In genomic region chr5:170268153-170268689, GRCh38 we compare ENCODE assay signal across 10 cellular contexts. TPM values are rescaled to one million over a fixed set of nuclear protein-coding genes. Genes with fewer than 3 reads are reported as not detected.
A peak's percentile ranks its signal among the peaks of the same experiment; 100 is the strongest.
DNase-seq lines count a peak whose midpoint lies in the region; ATAC-seq, FAIRE-seq and TF ChIP-seq lines count a peak whose summit lies in the region.
"Had no signal": no experiment of that assay in that cellular context is flagged by ENCODE, and none has a peak within 500 bp of the region (broad histone marks: within the 10 kb centered on the region; RNA-seq: fewer than 3 reads in every experiment).

No MANE protein-coding gene starts in this region.

- no peak overlapping the region for H3K18ac ChIP-seq in neuronal stem cell (ENCODE audit: low read length)

- DNase-seq in K562 (ENCODE audit: extremely low read depth in 1 of 4, low spot score in 3 of 4) (no peak), aorta (no peak), neuronal stem cell (ENCODE audit: low spot score) (no peak), anterior cingulate cortex (lab: John Stamatoyannopoulos, UW) (no peak)
- DNase-seq: NCI-H1417 treated with DMSO at 0.1 percent for 48 hours had no signal

- TF ChIP-seq CTCF in C4-2B (conservative IDR thresholded peaks at IDR 0.05) (peak; percentile 16), K562 (IDR thresholded peaks at IDR 0.05 in 2 of 3, conservative IDR thresholded peaks at IDR 0.05 in 1 of 3; ENCODE audit: insufficient read depth in 2 of 3, low read depth in 1 of 3, low read length in 3 of 3) (no peak), parathyroid adenoma (IDR thresholded peaks at IDR 0.05) (no peak)

- intact Hi-C loops in K562 (cut with micrococcal nuclease) (loop anchor here (1.0 to 2.0 kb wide), 2 partner anchors 41 to 71 kb away; no protein-coding TSS in a partner anchor), aorta (cut with DNase I) (loop anchor here in 1 of 2 donors (2.0 to 5.0 kb wide), 2 partner anchors 79 to 153 kb away; no protein-coding TSS in a partner anchor)

- H3K4ac ChIP-seq in neuronal stem cell (ENCODE audit: low read length): no peak overlapping the region

- H3K4me2 ChIP-seq in K562 (ENCODE audit: insufficient read depth, low read length): no peak overlapping the region
- peak overlapping the region; percentile 61 for H3K4me2 ChIP-seq in parathyroid adenoma (ENCODE audit: low read length)
- H3K4me2 ChIP-seq in neuronal stem cell (ENCODE audit: insufficient read depth, low read length, poor library complexity, severe bottlenecking): no peak overlapping the region

- H4K20me1 ChIP-seq in K562 (replicated peaks; ENCODE audit: control insufficient read depth, insufficient read depth, low read length): no peaks in the 10 kb centered on the region

- TF ChIP-seq EP300 in K562 (IDR thresholded peaks at IDR 0.05; ENCODE audit: low read length): no peak

- H2BK12ac ChIP-seq in neuronal stem cell (ENCODE audit: low read length): no peak overlapping the region

- H3K4me1 ChIP-seq in K562 (replicated peaks in 1 of 2; ENCODE audit: control insufficient read depth in 2 of 2, insufficient read depth in 2 of 2, low read length in 2 of 2) (peaks cover 7 to 22% of the 10 kb centered on the region in 2 experiments; a peak in 4 of 5 replicates), parathyroid adenoma (no peaks in the 10 kb centered on the region), aorta (ENCODE audit: control insufficient read depth in 1 of 2, insufficient read depth in 2 of 2, low read length in 2 of 2) (no peaks in the 10 kb centered on the region), neuronal stem cell (ENCODE audit: control insufficient read depth in 2 of 2, insufficient read depth in 1 of 2, low read depth in 1 of 2, low read length in 2 of 2) (peaks cover 0 to 12% of the 10 kb centered on the region in 2 donors)

- no peak overlapping the region for H3K4me3 ChIP-seq in K562
- H3K4me3 ChIP-seq in parathyroid adenoma (ENCODE audit: low read depth, low read length): peak overlapping the region; percentile 47
- H3K4me3 ChIP-seq in aorta (ENCODE audit: low read length in 2 of 2): peak overlapping the region in 1 of 2 donors; percentile 32
- no peak overlapping the region for H3K4me3 ChIP-seq in neuronal stem cell (ENCODE audit: low read length in 2 of 2)
- H3K4me3 ChIP-seq: thyroid gland had no signal

- POLR2A ChIA-PET in K562 (lab: Yijun Ruan, JAX): no interaction called here

- H3K9me1 ChIP-seq in K562 (ENCODE audit: control insufficient read depth, insufficient read depth, low read length): no peaks in the 10 kb centered on the region

- no peak for TF ChIP-seq RAD21 in K562 (CRISPR knock-in tag; conservative IDR thresholded peaks at IDR 0.05 in 1 of 2, IDR thresholded peaks at IDR 0.05 in 1 of 2)

- H3K9me3 ChIP-seq in KOPT-K1 (ENCODE audit: insufficient read depth, low read length, poor library complexity, severe bottlenecking): no peaks in the 10 kb centered on the region
- H3K9me3 ChIP-seq in K562 (replicated peaks; ENCODE audit: control insufficient read depth, insufficient read depth, low read depth, low read length): no peaks in the 10 kb centered on the region
- no peaks in the 10 kb centered on the region for H3K9me3 ChIP-seq in parathyroid adenoma (ENCODE audit: control insufficient read depth, low read length)
- no peaks in the 10 kb centered on the region for H3K9me3 ChIP-seq in aorta (ENCODE audit: control insufficient read depth, low read length)
- H3K9me3 ChIP-seq in neuronal stem cell (replicated peaks in 1 of 2; ENCODE audit: control insufficient read depth in 2 of 2, insufficient read depth in 1 of 2, low read depth in 1 of 2, low read length in 2 of 2): no peaks in the 10 kb centered on the region
- H3K9me3 ChIP-seq: thyroid gland had no signal

- H2AK5ac ChIP-seq in neuronal stem cell (ENCODE audit: low read depth, low read length): no peak overlapping the region

- H3K79me2 ChIP-seq in K562 (ENCODE audit: control insufficient read depth, insufficient read depth, low read length) (no peaks in the 10 kb centered on the region), parathyroid adenoma (no peaks in the 10 kb centered on the region)

- peak overlapping the region; percentile 30; the same call in 1 of the 2 replicates for H2AFZ ChIP-seq in K562 (ENCODE audit: low read depth, low read length)
- peak overlapping the region; percentile 60 for H2AFZ ChIP-seq in parathyroid adenoma
- no peak overlapping the region for H2AFZ ChIP-seq in neuronal stem cell (ENCODE audit: low read length)

- no peak overlapping the region for H2BK120ac ChIP-seq in neuronal stem cell (ENCODE audit: low read depth, low read length)

- ATAC-seq in K562 (no peak), aorta (ENCODE audit: low FRiP score) (no peak), HG02623 (IDR thresholded peaks at IDR 0.05; ENCODE audit: unreplicated experiment) (no peak)

- BruUV-seq in K562 (replicated peaks; lab: Mats Ljungman, UMichigan): no TSS peak

- no peak overlapping the region for H3K27ac ChIP-seq in C4-2B
- H3K27ac ChIP-seq in KOPT-K1 (ENCODE audit: low read depth, low read length, poor library complexity, severe bottlenecking): peak overlapping the region; percentile 60
- H3K27ac ChIP-seq in K562 (ENCODE audit: extremely low read depth, low read depth, low read length): no peak overlapping the region
- no peak overlapping the region for H3K27ac ChIP-seq in parathyroid adenoma
- H3K27ac ChIP-seq in aorta (ENCODE audit: low read depth in 1 of 2, low read length in 2 of 2): no peak overlapping the region
- H3K27ac ChIP-seq in neuronal stem cell (replicated peaks; ENCODE audit: low read length): no peak overlapping the region

- no peak overlapping the region for H4K91ac ChIP-seq in neuronal stem cell (ENCODE audit: low read depth, low read length, poor library complexity)

- H3K79me1 ChIP-seq in neuronal stem cell (ENCODE audit: low read depth, low read length): no peaks in the 10 kb centered on the region

- H2BK5ac ChIP-seq in neuronal stem cell (ENCODE audit: low read length): no peak overlapping the region

- H3K36me3 ChIP-seq in KOPT-K1 (ENCODE audit: insufficient read depth, low read length): peaks cover 99% of the 10 kb centered on the region
- H3K36me3 ChIP-seq in K562 (ENCODE audit: control insufficient read depth, insufficient read depth, low read length): peaks cover under 1% of the 10 kb centered on the region; the same call in 1 of the 3 replicates
- no peaks in the 10 kb centered on the region for H3K36me3 ChIP-seq in parathyroid adenoma (ENCODE audit: control insufficient read depth, insufficient read depth, low read length)
- H3K36me3 ChIP-seq in aorta (ENCODE audit: control insufficient read depth in 1 of 2, insufficient read depth in 2 of 2, low read length in 1 of 2): no peaks in the 10 kb centered on the region
- H3K36me3 ChIP-seq in neuronal stem cell (replicated peaks in 1 of 2; ENCODE audit: control insufficient read depth in 2 of 2, insufficient read depth in 2 of 2, low read length in 2 of 2): no peaks in the 10 kb centered on the region
- H3K36me3 ChIP-seq: thyroid gland had no signal

- CTCF ChIA-PET in K562 (lab: Yijun Ruan, JAX; ENCODE audit: low intra/inter-chr PET ratio): interaction anchor here (0.8 to 2.1 kb wide), 2 partner anchors 17 to 70 kb away, joined by 3 to 13 read pairs; no protein-coding TSS in a partner anchor

- in situ Hi-C loops in K562 (cut with MboI): loop anchor here (5.0 kb wide), 1 partner anchor 74 kb away; no protein-coding TSS in a partner anchor

- 26% methylated on average over 9 of the region's 15 CpGs for WGBS in K562 (ENCODE audit: insufficient coverage, low coverage, missing lambda C conversion rate)
- 19% methylated on average over 15 of the region's 15 CpGs for WGBS in aorta, 2 donors
- no CpG with 5 or more reads among the region's 15 CpGs for WGBS in neuronal stem cell (ENCODE audit: extremely low coverage in 2 of 2, insufficient read length in 2 of 2, insufficient replicate concordance in 1 of 2), 2 donors

- FAIRE-seq in K562 (lab: Jason Lieb, UNC): no peak

- H3K23ac ChIP-seq in neuronal stem cell (ENCODE audit: low read depth, low read length, poor library complexity): no peak overlapping the region

- H2BK15ac ChIP-seq in neuronal stem cell (ENCODE audit: low read length): no peak overlapping the region

- H3K9ac ChIP-seq in K562 (ENCODE audit: insufficient read depth in 1 of 2, low read depth in 2 of 2, low read length in 2 of 2) (no peak overlapping the region), parathyroid adenoma (no peak overlapping the region), neuronal stem cell (ENCODE audit: low read depth, low read length, poor library complexity) (no peak overlapping the region)

- H3K27me3 ChIP-seq in K562 (ENCODE audit: control insufficient read depth in 2 of 2, insufficient read depth in 2 of 2, low read length in 2 of 2): peaks cover 0 to 4% of the 10 kb centered on the region in 2 experiments; a peak in 1 of 5 replicates
- peaks cover 3% of the 10 kb centered on the region for H3K27me3 ChIP-seq in parathyroid adenoma (ENCODE audit: control insufficient read depth, insufficient read depth, low read length)
- H3K27me3 ChIP-seq in aorta (ENCODE audit: control insufficient read depth in 1 of 2, insufficient read depth in 2 of 2, low read length in 1 of 2): no peaks in the 10 kb centered on the region
- peaks cover 0 to 4% (median 0%) of the 10 kb centered on the region in 3 experiments for H3K27me3 ChIP-seq in neuronal stem cell (ENCODE audit: control insufficient read depth in 3 of 3, insufficient read depth in 3 of 3, low read depth in 1 of 3, low read length in 3 of 3)
- H3K27me3 ChIP-seq: thyroid gland had no signal

- TF ChIP-seq POLR2A in K562 (conservative IDR thresholded peaks at IDR 0.05): no peak

- H3K14ac ChIP-seq in neuronal stem cell (ENCODE audit: low read length): no peak overlapping the region

- H4K8ac ChIP-seq in neuronal stem cell (ENCODE audit: low read depth, low read length): no peak overlapping the region

RNA-seq across cellular contexts. Expression of gene LCP2, which starts 29.4 kb away (rescaled TPM):
- 47.9 and 68.9 TPM in 2 replicates for total RNA-seq in K562 (2011; cell fraction: chromatin; rRNA removed; ENCODE audit: low replicate concordance)
- 34.0 and 42.2 TPM in 2 replicates for total RNA-seq in K562 (2011; cell fraction: nucleolus; rRNA removed)
- 32.6 and 56.7 TPM in 2 replicates for total RNA-seq in K562 (2011; cell fraction: nucleoplasm; rRNA removed)
- total RNA-seq in K562 (2014; rRNA removed) (10.6 and 10.7 TPM in 2 replicates), K562 (2014; rRNA removed; fragmentation: Illumina TruSeq; extraction: Trizol) (14.6 TPM in 2 replicates), K562 (2015; rRNA removed; fragmentation: Illumina TruSeq; extraction: Trizol) (18.6 and 19.4 TPM in 2 replicates), K562 (2021) (22.2 and 24.1 TPM in 2 replicates), aorta (10 to 100 TPM; 25.7 to 58.8 TPM)
- polyA plus RNA-seq in K562 (2011; rRNA removed) (28.5 and 42.2 TPM in 2 replicates), K562 (2014; fragmentation: Illumina TruSeq; extraction: Trizol) (23.6 and 31.3 TPM in 2 replicates), K562 (2014; fragmentation: Nextera tagmentation; extraction: Ambion mirVana) (1 to 10 TPM; 4.0 to 5.2 TPM), K562 (2014; rRNA removed) (12.6 and 14.1 TPM in 2 replicates), aorta (10 to 100 TPM in 1 of 2 donors, 1 to 10 TPM in 1; 2.1 to 16.9 TPM)
- polyA plus RNA-seq in K562 (2011; cell fraction: cytosol; rRNA removed): 17.2 and 28.3 TPM in 2 replicates
- polyA plus RNA-seq in K562 (2011; cell fraction: nucleus; rRNA removed): 88.9 and 151 TPM in 2 replicates
- 30.9 and 61.7 TPM in 2 replicates for polyA plus RNA-seq in K562 (2012)
- polyA minus RNA-seq in K562 (2011; rRNA and poly(A)+ RNA removed): 50.8 and 77.5 TPM in 2 replicates
- 19.4 and 21.4 TPM in 2 replicates for polyA minus RNA-seq in K562 (2011; cell fraction: cytosol; rRNA and poly(A)+ RNA removed)
- polyA minus RNA-seq in K562 (2011; cell fraction: nucleus; rRNA and poly(A)+ RNA removed): 96.3 and 210 TPM in 2 replicates
- 0.01 TPM for polyA plus RNA-seq in neuronal stem cell (2013, experiment 1 of 2)
- polyA plus RNA-seq in neuronal stem cell (2013, experiment 2 of 2): 0.04 TPM

RNA-seq across cellular contexts. Expression of gene C5orf58, which starts 35.4 kb away (rescaled TPM):
- total RNA-seq in K562 (2011; cell fraction: chromatin; rRNA removed; ENCODE audit: low replicate concordance): 0.30 TPM in 1 of 2 replicates, not detected in the other
- total RNA-seq in K562 (2011; cell fraction: nucleolus; rRNA removed): 0.67 TPM in 1 of 2 replicates, not detected in the other
- 0.22 and 1.2 TPM in 2 replicates for total RNA-seq in K562 (2011; cell fraction: nucleoplasm; rRNA removed)
- total RNA-seq in K562 (2014; rRNA removed): 1.8 and 2.9 TPM in 2 replicates
- total RNA-seq in K562 (2014; rRNA removed; fragmentation: Illumina TruSeq; extraction: Trizol): 4.3 and 5.3 TPM in 2 replicates
- total RNA-seq in K562 (2015; rRNA removed; fragmentation: Illumina TruSeq; extraction: Trizol): 2.6 and 4.0 TPM in 2 replicates
- total RNA-seq in K562 (2021): 1.9 and 2.4 TPM in 2 replicates
- polyA plus RNA-seq in K562 (2011; rRNA removed): 0.03 and 1.5 TPM in 2 replicates
- 0.18 TPM in 1 of 2 replicates, not detected in the other for polyA plus RNA-seq in K562 (2011; cell fraction: cytosol; rRNA removed)
- polyA plus RNA-seq in K562 (2011; cell fraction: nucleus; rRNA removed): 0.57 TPM in 1 of 2 replicates, not detected in the other
- 3.5 and 4.1 TPM in 2 replicates for polyA plus RNA-seq in K562 (2012)
- polyA plus RNA-seq in K562 (2014; fragmentation: Illumina TruSeq; extraction: Trizol): 5.0 and 5.4 TPM in 2 replicates
- polyA plus RNA-seq in K562 (2014; fragmentation: Nextera tagmentation; extraction: Ambion mirVana): 1 to 10 TPM; 6.5 to 7.6 TPM
- polyA plus RNA-seq in K562 (2014; rRNA removed): 4.9 and 5.4 TPM in 2 replicates
- not detected in 2 replicates for polyA minus RNA-seq in K562 (2011; rRNA and poly(A)+ RNA removed)
- polyA minus RNA-seq in K562 (2011; cell fraction: cytosol; rRNA and poly(A)+ RNA removed): not detected in 2 replicates
- 0.40 TPM in 1 of 2 replicates, not detected in the other for polyA minus RNA-seq in K562 (2011; cell fraction: nucleus; rRNA and poly(A)+ RNA removed)
- not detected for total RNA-seq in aorta
- polyA plus RNA-seq in aorta: not detected
- 0.24 TPM for polyA plus RNA-seq in neuronal stem cell (2013, experiment 1 of 2)
- 0.40 TPM for polyA plus RNA-seq in neuronal stem cell (2013, experiment 2 of 2)
- total RNA-seq: thyroid gland had no signal
